Comparison of ENCODE assay signal across 16 cellular contexts in genomic region chr6:103675807-103676406, GRCh38.
DNase-seq lines count a peak whose midpoint lies in the region; ATAC-seq and TF ChIP-seq lines count a peak whose summit lies in the region.
"Had no signal": no experiment of that assay in that cellular context is flagged by ENCODE, and none has a peak within 500 bp of the region (broad histone marks: within the 10 kb centered on the region; RNA-seq: fewer than 3 reads in every experiment).

No MANE protein-coding gene starts in this region.

- no peak overlapping the region for H3K4me3 ChIP-seq in MM.1S (ENCODE audit: low read length)
- no peak overlapping the region for H3K4me3 ChIP-seq in body of pancreas
- H3K4me3 ChIP-seq: adrenal gland, heart right ventricle had no signal

- WGBS in body of pancreas, 2 donors = 59 to 69% methylated on average over 1 of the region's 1 CpG

- H3K4me1 Mint-ChIP-seq in osteocyte (ENCODE audit: unreplicated experiment) = peaks cover 7% of the 10 kb centered on the region

- ATAC-seq in body of pancreas = peak; percentile 47
- ATAC-seq in GM18873 (IDR thresholded peaks at IDR 0.05; ENCODE audit: low FRiP score, unreplicated experiment) = no peak
- no peak for ATAC-seq in HG03280 (IDR thresholded peaks at IDR 0.05; ENCODE audit: unreplicated experiment)
- ATAC-seq: heart right ventricle; stimulated activated naive CD8-positive, alpha-beta T cell treated with anti-CD3 and anti-CD28 coated beads, Interleukin-15, amount 100 ng/mL, for 72 hours had no signal

- no peak overlapping the region; the same call in 1 of the 2 replicates for H3K4me2 ChIP-seq in MM.1S (ENCODE audit: low read depth, low read length)

- no peaks in the 10 kb centered on the region for H3K36me3 ChIP-seq in MM.1S (replicated peaks; ENCODE audit: insufficient read depth, low read length)
- H3K36me3 ChIP-seq in body of pancreas (replicated peaks in 1 of 2; ENCODE audit: insufficient read depth in 1 of 2, low read depth in 2 of 2) = no peaks in the 10 kb centered on the region
- H3K36me3 ChIP-seq: adrenal gland, heart right ventricle had no signal

- H3K9ac ChIP-seq in MM.1S (ENCODE audit: low read length) = no peak overlapping the region

- no peaks in the 10 kb centered on the region for H3K36me3 Mint-ChIP-seq in osteocyte (ENCODE audit: unreplicated experiment)

- no peaks in the 10 kb centered on the region for H3F3A ChIP-seq in MM.1S (ENCODE audit: insufficient read depth, low read length)

- H4K20me1 ChIP-seq in MM.1S (ENCODE audit: insufficient read depth, low read length) = no peaks in the 10 kb centered on the region

- TF ChIP-seq CTCF in MM.1S (IDR thresholded peaks at IDR 0.05; ENCODE audit: low read length) (no peak), body of pancreas (IDR thresholded peaks at IDR 0.05) (no peak), osteocyte (IDR thresholded peaks at IDR 0.05) (no peak)

- peak overlapping the region; percentile 65 for H3K27ac Mint-ChIP-seq in osteocyte (ENCODE audit: unreplicated experiment)
- H3K27ac Mint-ChIP-seq: progenitor cell of endocrine pancreas; T-helper 2 cell treated with Interferon-gamma antibody and Interleukin-4, amounts not matched to agents 5 μg/mL and 100 μg/mL, for 36 hours had no signal

- H3K9me3 Mint-ChIP-seq in osteocyte (ENCODE audit: unreplicated experiment) = no peaks in the 10 kb centered on the region
- H3K9me3 Mint-ChIP-seq: stimulated activated naive CD8-positive, alpha-beta T cell treated with anti-CD3 and anti-CD28 coated beads, Interleukin-15, amount 100 ng/mL, for 72 hours; T-helper 2 cell treated with Interferon-gamma antibody and Interleukin-4, amounts not matched to agents 5 μg/mL and 100 μg/mL, for 36 hours had no signal

- intact Hi-C loops in body of pancreas (cut with DNase I) = no loop called here

- H3K4me1 ChIP-seq in MM.1S (ENCODE audit: low read length) = no peaks in the 10 kb centered on the region
- H3K4me1 ChIP-seq in body of pancreas = no peaks in the 10 kb centered on the region
- H3K4me1 ChIP-seq: adrenal gland, heart right ventricle had no signal

- H3K9me2 ChIP-seq in MM.1S (replicated peaks; ENCODE audit: insufficient read depth, low read length) = no peaks in the 10 kb centered on the region

- H3K9me3 ChIP-seq in MM.1S (replicated peaks; ENCODE audit: insufficient read depth, low read length) (no peaks in the 10 kb centered on the region), body of pancreas (no peaks in the 10 kb centered on the region)
- H3K9me3 ChIP-seq: adrenal gland had no signal

- no peak overlapping the region for H2AFZ ChIP-seq in MM.1S (ENCODE audit: low read length)

- H3K27me3 ChIP-seq in MM.1S (replicated peaks; ENCODE audit: insufficient read depth, low read length) = no peaks in the 10 kb centered on the region
- no peaks in the 10 kb centered on the region for H3K27me3 ChIP-seq in body of pancreas
- H3K27me3 ChIP-seq: adrenal gland, heart right ventricle had no signal

- H3K79me2 ChIP-seq in MM.1S (ENCODE audit: low read length) = no peaks in the 10 kb centered on the region

- peaks cover 5% of the 10 kb centered on the region for H3K27me3 Mint-ChIP-seq in osteocyte (ENCODE audit: unreplicated experiment)
- H3K27me3 Mint-ChIP-seq: progenitor cell of endocrine pancreas; stimulated activated naive CD8-positive, alpha-beta T cell treated with anti-CD3 and anti-CD28 coated beads, Interleukin-15, amount 100 ng/mL, for 72 hours had no signal

- TF ChIP-seq POLR2A in body of pancreas (IDR thresholded peaks at IDR 0.05) = no peak

- no peak overlapping the region for H3K27ac ChIP-seq in MM.1S (ENCODE audit: low read length)
- no peak overlapping the region for H3K27ac ChIP-seq in body of pancreas
- H3K27ac ChIP-seq: adrenal gland, heart right ventricle had no signal

- H3K4me3 Mint-ChIP-seq in osteocyte (ENCODE audit: unreplicated experiment) = peak overlapping the region; percentile 2
- H3K4me3 Mint-ChIP-seq: stimulated activated naive CD8-positive, alpha-beta T cell treated with anti-CD3 and anti-CD28 coated beads, Interleukin-15, amount 100 ng/mL, for 72 hours; T-helper 2 cell treated with Interferon-gamma antibody and Interleukin-4, amounts not matched to agents 5 μg/mL and 100 μg/mL, for 36 hours had no signal

- DNase-seq in ELR (ENCODE audit: low read depth) = peak; percentile 52
- peak; percentile 7 for DNase-seq in MM.1S
- DNase-seq in body of pancreas = no peak
- no peak for DNase-seq in osteocyte (ENCODE audit: extremely low spot score, unreplicated experiment)
- DNase-seq in foreskin melanocyte = no peak
- DNase-seq in activated gamma-delta T cell (lab: John Stamatoyannopoulos, UW) = no peak
- DNase-seq: effector memory CD4-positive, alpha-beta T cell; heart right ventricle; NCI-H1105; stimulated activated CD4-positive, alpha-beta T cell treated with anti-CD3 and anti-CD28 coated beads, Interleukin-4, amount 100 ng/mL, for 4 hours; stimulated activated naive CD8-positive, alpha-beta T cell treated with anti-CD3 and anti-CD28 coated beads, Interleukin-15, amount 100 ng/mL, for 72 hours had no signal

Comparison
In these comparisons a context has a peak if more than half of its experiments do, and no peak if none do; other contexts are left out.
1. DNase-seq: peak in ELR (single experiment) and MM.1S (single experiment); none in body of pancreas (0 of 4), osteocyte (single experiment), foreskin melanocyte (single experiment) and activated gamma-delta T cell (single experiment).